Comparison of ENCODE assay signal across 12 cellular contexts in the genomic region with DNA sequence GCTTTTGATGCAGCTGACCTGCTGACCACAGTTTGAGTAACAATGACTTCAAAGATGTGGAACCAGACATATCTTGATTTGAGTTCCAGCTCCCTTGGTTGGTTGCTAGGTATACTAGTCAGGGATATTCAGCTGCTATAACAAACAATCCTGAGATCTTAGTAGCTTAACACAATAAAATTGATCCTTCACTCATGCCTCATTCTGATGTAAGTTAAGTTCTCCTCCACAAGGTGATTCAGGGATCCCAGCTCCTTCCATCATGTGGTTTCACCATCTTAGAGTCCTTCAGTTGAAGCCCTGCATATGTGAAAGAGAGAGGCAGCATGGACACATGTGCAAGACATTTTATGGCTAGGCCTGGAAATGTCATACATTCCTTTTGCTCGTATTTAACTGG. TPM values are rescaled to one million over a fixed set of nuclear protein-coding genes. Genes with fewer than 3 reads are reported as not detected.
DNase-seq lines count a peak whose midpoint lies in the region; ATAC-seq and TF ChIP-seq lines count a peak whose summit lies in the region.
"Had no signal": no experiment of that assay in that cellular context is flagged by ENCODE, and none has a peak within 500 bp of the region (broad histone marks: within the 10 kb centered on the region; RNA-seq: fewer than 3 reads in every experiment).

No MANE protein-coding gene starts in this region.

- POLR2A ChIA-PET in activated CD4-positive, alpha-beta T cell treated with anti-CD3 and anti-CD28 coated beads, Interleukin-2, amount 10 ng/mL, durations not matched to agents 7 days and 5 days (lab: Charles Lee) = no interaction called here

- H3K4me1 ChIP-seq in suprapubic skin = no peaks in the 10 kb centered on the region
- no peaks in the 10 kb centered on the region for H3K4me1 ChIP-seq in right cardiac atrium (ENCODE audit: control insufficient read depth, insufficient read depth, low read length)

- TF ChIP-seq POLR2A in suprapubic skin (IDR thresholded peaks at IDR 0.05) = no peak

- no peaks in the 10 kb centered on the region for H3K9me3 Mint-ChIP-seq in activated CD4-positive, alpha-beta T cell treated with anti-CD3 and anti-CD28 coated beads, Interleukin-2, amount 10 ng/mL, durations not matched to agents 7 days and 5 days
- peaks cover 0 to 3% (median 0%) of the 10 kb centered on the region in 7 donors for H3K9me3 Mint-ChIP-seq in naive B cell
- H3K9me3 Mint-ChIP-seq: central memory CD8-positive, alpha-beta T cell had no signal

- peaks cover 30% of the 10 kb centered on the region for H3K4me1 Mint-ChIP-seq in activated CD4-positive, alpha-beta T cell treated with anti-CD3 and anti-CD28 coated beads, Interleukin-2, amount 10 ng/mL, durations not matched to agents 7 days and 5 days
- peaks cover 17 to 34% (median 29%) of the 10 kb centered on the region in 3 donors for H3K4me1 Mint-ChIP-seq in naive B cell

- no peaks in the 10 kb centered on the region for H3K36me3 Mint-ChIP-seq in activated CD4-positive, alpha-beta T cell treated with anti-CD3 and anti-CD28 coated beads, Interleukin-2, amount 10 ng/mL, durations not matched to agents 7 days and 5 days (ENCODE audit: low read depth)
- H3K36me3 Mint-ChIP-seq in naive B cell = no peaks in the 10 kb centered on the region

- no peak for DNase-seq in activated CD4-positive, alpha-beta T cell treated with anti-CD3 and anti-CD28 coated beads, Interleukin-2, amount 10 ng/mL, durations not matched to agents 7 days and 5 days
- DNase-seq in activated CD4-positive, alpha-beta T cell treated with anti-CD3 and anti-CD28 coated beads, Interleukin-2, amount 50 U/mL, for 48 hours = no peak
- no peak for DNase-seq in naive B cell
- DNase-seq in suprapubic skin (ENCODE audit: low spot score in 2 of 2) = no peak
- no peak for DNase-seq in NCI-H2171 (lab: John Stamatoyannopoulos, UW)
- DNase-seq in right cardiac atrium = no peak
- DNase-seq: ACHN, NCI-H1417, Right ventricle myocardium superior had no signal

- no peak for TF ChIP-seq CTCF in suprapubic skin (IDR thresholded peaks at IDR 0.05)

- no peak overlapping the region for H3K4me3 Mint-ChIP-seq in activated CD4-positive, alpha-beta T cell treated with anti-CD3 and anti-CD28 coated beads, Interleukin-2, amount 10 ng/mL, durations not matched to agents 7 days and 5 days
- peak overlapping the region in 5 of 8 donors; percentile 12 to 62 (median 40) for H3K4me3 Mint-ChIP-seq in naive B cell
- H3K4me3 Mint-ChIP-seq: central memory CD8-positive, alpha-beta T cell had no signal

- intact Hi-C loops in right cardiac atrium (cut with DNase I) = no loop called here

- H3K27ac ChIP-seq in suprapubic skin (no peak overlapping the region), right cardiac atrium (ENCODE audit: low read length) (no peak overlapping the region)

- H3K27ac Mint-ChIP-seq in activated CD4-positive, alpha-beta T cell treated with anti-CD3 and anti-CD28 coated beads, Interleukin-2, amount 10 ng/mL, durations not matched to agents 7 days and 5 days = peak overlapping the region; percentile 81
- peak overlapping the region in 5 of 6 donors; percentile 38 to 87 (median 60) for H3K27ac Mint-ChIP-seq in naive B cell

- ATAC-seq in GM21717 (IDR thresholded peaks at IDR 0.05; ENCODE audit: unreplicated experiment) (peak; percentile 20), HG03565 (IDR thresholded peaks at IDR 0.05; ENCODE audit: unreplicated experiment) (peak; percentile 11), naive B cell (ENCODE audit: low read depth in 2 of 2) (no peak), right cardiac atrium (no peak)

- no peak for TF ChIP-seq EP300 in suprapubic skin (IDR thresholded peaks at IDR 0.05)

- no peaks in the 10 kb centered on the region for H3K9me3 ChIP-seq in suprapubic skin
- H3K9me3 ChIP-seq in right cardiac atrium (ENCODE audit: control insufficient read depth, low read length) = no peaks in the 10 kb centered on the region

- H3K36me3 ChIP-seq in suprapubic skin = no peaks in the 10 kb centered on the region

- H3K27me3 ChIP-seq in suprapubic skin (no peaks in the 10 kb centered on the region), right cardiac atrium (ENCODE audit: control insufficient read depth, insufficient read depth) (no peaks in the 10 kb centered on the region)

- H3K27me3 Mint-ChIP-seq in activated CD4-positive, alpha-beta T cell treated with anti-CD3 and anti-CD28 coated beads, Interleukin-2, amount 10 ng/mL, durations not matched to agents 7 days and 5 days = no peaks in the 10 kb centered on the region
- no peaks in the 10 kb centered on the region for H3K27me3 Mint-ChIP-seq in naive B cell
- H3K27me3 Mint-ChIP-seq: central memory CD8-positive, alpha-beta T cell had no signal

- CTCF ChIA-PET in activated CD4-positive, alpha-beta T cell treated with anti-CD3 and anti-CD28 coated beads, Interleukin-2, amount 10 ng/mL, durations not matched to agents 7 days and 5 days (lab: Charles Lee) = no interaction called here

- H3K4me3 ChIP-seq in suprapubic skin (no peak overlapping the region), right cardiac atrium (ENCODE audit: low read length) (no peak overlapping the region)

- WGBS in suprapubic skin = 56% methylated on average over 1 of the region's 1 CpG
- WGBS in right cardiac atrium = 66% methylated on average over 1 of the region's 1 CpG

RNA-seq across cellular contexts. Expression of a gene that starts 7.3 kb away (rescaled TPM):
- total RNA-seq in activated CD4-positive, alpha-beta T cell treated with anti-CD3 and anti-CD28 coated beads, Interleukin-2, amount 10 ng/mL, durations not matched to agents 7 days and 5 days = not detected
- polyA plus RNA-seq in naive B cell (ENCODE audit: low read depth in 6 of 6) = not detected
- not detected for total RNA-seq in suprapubic skin
- total RNA-seq in right cardiac atrium = not detected
- polyA plus RNA-seq in right cardiac atrium = not detected
- total RNA-seq: Right ventricle myocardium superior had no signal

RNA-seq across cellular contexts. Expression of a gene that starts 21.9 kb away (rescaled TPM):
- total RNA-seq in activated CD4-positive, alpha-beta T cell treated with anti-CD3 and anti-CD28 coated beads, Interleukin-2, amount 10 ng/mL, durations not matched to agents 7 days and 5 days = 10 to 100 TPM; 45.0 to 48.6 TPM
- 10 to 100 TPM in 4 of 6 donors, 1 to 10 TPM in 2; 4.6 to 15.6 (median 11.2) TPM for polyA plus RNA-seq in naive B cell (ENCODE audit: low read depth in 6 of 6)
- total RNA-seq in suprapubic skin = 10 to 100 TPM in 3 of 4 donors, 1 to 10 TPM in 1; 9.9 to 15.0 (median 13.3) TPM
- 10 to 100 TPM; 25.3 to 42.7 (median 35.8) TPM for total RNA-seq in right cardiac atrium
- polyA plus RNA-seq in right cardiac atrium = 20.4 TPM

RNA-seq across cellular contexts. Expression of a gene that starts 59.0 kb away (rescaled TPM):
- 10 to 100 TPM; 11.0 to 14.1 TPM for total RNA-seq in activated CD4-positive, alpha-beta T cell treated with anti-CD3 and anti-CD28 coated beads, Interleukin-2, amount 10 ng/mL, durations not matched to agents 7 days and 5 days
- 10 to 100 TPM; 12.7 to 61.5 (median 41.4) TPM for polyA plus RNA-seq in naive B cell (ENCODE audit: low read depth in 6 of 6)
- total RNA-seq in suprapubic skin = 10 to 100 TPM in 2 of 4 donors, 1 to 10 TPM in 2; 4.4 to 10.8 (median 7.6) TPM
- total RNA-seq in right cardiac atrium = 10 to 100 TPM; 12.9 to 33.4 (median 20.8) TPM
- polyA plus RNA-seq in right cardiac atrium = 25.3 TPM

Comparison
In these comparisons a context has a peak if more than half of its experiments do, and no peak if none do; other contexts are left out.
1. ATAC-seq: peak in GM21717 (single experiment) and HG03565 (single experiment); none in naive B cell (0 of 2) and right cardiac atrium (0 of 2).